In the genomic region with DNA sequence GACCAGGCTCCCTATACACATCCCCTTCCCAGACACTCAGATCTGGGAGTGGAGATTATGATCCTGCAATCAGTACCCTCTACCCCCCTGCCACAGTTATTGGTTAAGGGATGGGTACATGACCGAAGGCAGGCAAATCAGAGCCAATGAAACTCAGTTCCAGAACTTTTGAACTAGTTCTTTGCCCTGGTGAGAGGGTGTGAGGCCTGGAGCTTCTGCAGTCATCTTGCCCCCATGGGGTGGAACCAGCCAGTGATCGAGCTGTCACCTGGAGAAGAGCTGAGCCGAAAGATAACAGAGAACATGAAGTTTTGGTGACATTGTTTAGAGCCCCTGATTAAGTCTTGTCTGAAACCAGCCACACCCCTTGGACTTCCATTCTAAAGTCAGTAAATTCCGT, we compare ENCODE assay signal across 19 cellular contexts.
DNase-seq lines count a peak whose midpoint lies in the region; ATAC-seq, FAIRE-seq and TF ChIP-seq lines count a peak whose summit lies in the region.
"Had no signal": no experiment of that assay in that cellular context is flagged by ENCODE, and none has a peak within 500 bp of the region (broad histone marks: within the 10 kb centered on the region; RNA-seq: fewer than 3 reads in every experiment).

No MANE protein-coding gene starts in this region.

- CTCF ChIA-PET in Calu3 (lab: Charles Lee): interaction anchor here (0.7 kb wide), 1 partner anchor 55 kb away, joined by 8 read pairs; no protein-coding TSS in a partner anchor
- CTCF ChIA-PET in K562 (lab: Yijun Ruan, JAX; ENCODE audit: low intra/inter-chr PET ratio): no interaction called here
- CTCF ChIA-PET in activated CD8-positive, alpha-beta T cell treated with anti-CD3 and anti-CD28 coated beads, Interleukin-2, amount 10 ng/mL, durations not matched to agents 7 days and 5 days (lab: Charles Lee): no interaction called here

- no peak for DNase-seq in Calu3
- DNase-seq in Karpas-422: no peak
- DNase-seq in K562 (ENCODE audit: extremely low read depth in 1 of 4, low spot score in 3 of 4): peak in 2 of 4 experiments; percentile 25 to 41
- DNase-seq in osteoblast (ENCODE audit: insufficient read length, low spot score, missing footprints): no peak
- no peak for DNase-seq in NCI-H1417 treated with DMSO at 0.1 percent for 48 hours (lab: John Stamatoyannopoulos, UW)
- DNase-seq in CD1c-positive myeloid dendritic cell (ENCODE audit: extremely low spot score): no peak
- no peak for DNase-seq in activated CD8-positive, alpha-beta T cell treated with anti-CD3 and anti-CD28 coated beads, Interleukin-2, amount 10 ng/mL, durations not matched to agents 7 days and 5 days
- DNase-seq in mucosa of descending colon: no peak
- DNase-seq: activated CD4-positive, alpha-beta T cell treated with anti-CD3 and anti-CD28 coated beads for 48 hours; activated CD8-positive, alpha-beta memory T cell treated with anti-CD3 and anti-CD28 coated beads, Interleukin-2, amount 50 U/mL, for 48 hours; activated gamma-delta T cell treated with Interleukin-2 at 50 U/mL for 16 hours; caudate nucleus; dorsolateral prefrontal cortex; erythroblast; left colon; NCI-H1417; NCI-H2171 treated with DMSO at 0.1 percent for 48 hours; NCI-H748 treated with DMSO at 0.1 percent for 48 hours had no signal

- peak overlapping the region; percentile 98 for H3K27ac ChIP-seq in Karpas-422 (ENCODE audit: low read length)
- H3K27ac ChIP-seq in K562 (ENCODE audit: extremely low read depth, low read depth, low read length): no peak overlapping the region
- peak overlapping the region; percentile 93 for H3K27ac ChIP-seq in osteoblast (ENCODE audit: low read depth, low read length)
- H3K27ac ChIP-seq: dorsolateral prefrontal cortex had no signal

- 10% methylated on average over 3 of the region's 4 CpGs for WGBS in K562 (ENCODE audit: insufficient coverage, low coverage, missing lambda C conversion rate)

- no peak for TF ChIP-seq RAD21 in K562 (CRISPR knock-in tag; conservative IDR thresholded peaks at IDR 0.05 in 1 of 2, IDR thresholded peaks at IDR 0.05 in 1 of 2)

- H3K4me1 Mint-ChIP-seq in Calu3 (ENCODE audit: low read depth, unreplicated experiment): peaks cover 83% of the 10 kb centered on the region
- peaks cover 33% of the 10 kb centered on the region for H3K4me1 Mint-ChIP-seq in activated CD8-positive, alpha-beta T cell treated with anti-CD3 and anti-CD28 coated beads, Interleukin-2, amount 10 ng/mL, durations not matched to agents 7 days and 5 days (ENCODE audit: low read depth)

- no peaks in the 10 kb centered on the region for H3K9me2 ChIP-seq in Karpas-422 (replicated peaks; ENCODE audit: insufficient read depth, low read length)

- H3K4me3 ChIP-seq in Karpas-422 (ENCODE audit: low read length) (peak overlapping the region; percentile 64), K562 (no peak overlapping the region), osteoblast (ENCODE audit: insufficient read depth, low read length) (no peak overlapping the region), mucosa of descending colon (no peak overlapping the region)
- H3K4me3 ChIP-seq: dorsolateral prefrontal cortex had no signal

- peak overlapping the region; percentile 99 for H3K27ac Mint-ChIP-seq in Calu3 (ENCODE audit: unreplicated experiment)
- H3K27ac Mint-ChIP-seq in activated CD8-positive, alpha-beta T cell treated with anti-CD3 and anti-CD28 coated beads, Interleukin-2, amount 10 ng/mL, durations not matched to agents 7 days and 5 days: no peak overlapping the region

- H3K4me1 ChIP-seq in Karpas-422 (ENCODE audit: low read length) (peaks cover 63% of the 10 kb centered on the region), K562 (replicated peaks in 1 of 2; ENCODE audit: control insufficient read depth in 2 of 2, insufficient read depth in 2 of 2, low read length in 2 of 2) (peaks cover 2 to 24% of the 10 kb centered on the region in 2 experiments; a peak in 4 of 5 replicates), osteoblast (ENCODE audit: insufficient read depth, low read length) (peaks cover 55% of the 10 kb centered on the region), mucosa of descending colon (ENCODE audit: low read depth) (no peaks in the 10 kb centered on the region)

- no peaks in the 10 kb centered on the region for H3K9me3 Mint-ChIP-seq in Calu3 (ENCODE audit: low read depth, unreplicated experiment)
- H3K9me3 Mint-ChIP-seq in activated CD8-positive, alpha-beta T cell treated with anti-CD3 and anti-CD28 coated beads, Interleukin-2, amount 10 ng/mL, durations not matched to agents 7 days and 5 days (ENCODE audit: insufficient read depth): no peaks in the 10 kb centered on the region

- H2AFZ ChIP-seq in Karpas-422 (ENCODE audit: low read length) (no peak overlapping the region), K562 (ENCODE audit: low read depth, low read length) (no peak overlapping the region), osteoblast (ENCODE audit: low read length) (no peak overlapping the region)

- no peak for TF ChIP-seq POLR2A in K562 (conservative IDR thresholded peaks at IDR 0.05)

- ATAC-seq in K562 (peak; percentile 47), mucosa of descending colon (no peak)
- no peak for ATAC-seq in activated CD8-positive, alpha-beta T cell treated with anti-CD3 and anti-CD28 coated beads, Interleukin-2, amount 10 ng/mL, durations not matched to agents 7 days and 5 days

- no peaks in the 10 kb centered on the region for H3K27me3 Mint-ChIP-seq in Calu3 (ENCODE audit: unreplicated experiment)
- peaks cover 24% of the 10 kb centered on the region for H3K27me3 Mint-ChIP-seq in activated CD8-positive, alpha-beta T cell treated with anti-CD3 and anti-CD28 coated beads, Interleukin-2, amount 10 ng/mL, durations not matched to agents 7 days and 5 days (ENCODE audit: low read depth)

- in situ Hi-C loops in K562 (cut with MboI): no loop called here

- H3K4me2 ChIP-seq in Karpas-422 (ENCODE audit: low read depth, low read length, poor library complexity, severe bottlenecking): peak overlapping the region; percentile 80
- H3K4me2 ChIP-seq in K562 (ENCODE audit: insufficient read depth, low read length): peak overlapping the region; percentile 22; the same call in 1 of the 2 replicates
- no peak overlapping the region for H3K4me2 ChIP-seq in osteoblast (ENCODE audit: insufficient read depth, low read length)

- intact Hi-C loops in Calu3 (cut with micrococcal nuclease; ENCODE audit: unreplicated experiment) (no loop called here), K562 (cut with micrococcal nuclease) (no loop called here), mucosa of descending colon (cut with DNase I, micrococcal nuclease) (no loop called here)

- peak overlapping the region; percentile 86 for H3K9ac ChIP-seq in Karpas-422 (ENCODE audit: low read length)
- H3K9ac ChIP-seq in K562 (ENCODE audit: insufficient read depth in 1 of 2, low read depth in 2 of 2, low read length in 2 of 2): no peak overlapping the region

- no peak for TF ChIP-seq EP300 in K562 (IDR thresholded peaks at IDR 0.05; ENCODE audit: low read length)

- POLR2A ChIA-PET in K562 (lab: Yijun Ruan, JAX): no interaction called here
- POLR2A ChIA-PET in activated CD8-positive, alpha-beta T cell treated with anti-CD3 and anti-CD28 coated beads, Interleukin-2, amount 10 ng/mL, durations not matched to agents 7 days and 5 days (lab: Charles Lee): no interaction called here

- H3K36me3 ChIP-seq in Karpas-422 (ENCODE audit: insufficient read depth, low read length) (no peaks in the 10 kb centered on the region), K562 (ENCODE audit: control insufficient read depth, insufficient read depth, low read length) (no peaks in the 10 kb centered on the region), osteoblast (ENCODE audit: insufficient read depth, low read length) (no peaks in the 10 kb centered on the region), mucosa of descending colon (ENCODE audit: low read depth) (no peaks in the 10 kb centered on the region)

- H3K9me3 ChIP-seq in Karpas-422 (ENCODE audit: low read length) (no peaks in the 10 kb centered on the region), K562 (replicated peaks; ENCODE audit: control insufficient read depth, insufficient read depth, low read depth, low read length) (no peaks in the 10 kb centered on the region), osteoblast (ENCODE audit: low read depth, low read length) (no peaks in the 10 kb centered on the region), mucosa of descending colon (no peaks in the 10 kb centered on the region)

- no peaks in the 10 kb centered on the region for H3K27me3 ChIP-seq in Karpas-422 (ENCODE audit: low read length)
- H3K27me3 ChIP-seq in K562 (ENCODE audit: control insufficient read depth in 2 of 2, insufficient read depth in 2 of 2, low read length in 2 of 2): peaks cover 0 to 5% of the 10 kb centered on the region in 2 experiments; a peak in 2 of 5 replicates
- no peaks in the 10 kb centered on the region for H3K27me3 ChIP-seq in osteoblast (ENCODE audit: insufficient read depth, low read length)

- no TSS peak for BruUV-seq in Calu3 (replicated peaks; lab: Mats Ljungman, UMichigan)
- BruUV-seq in K562 (replicated peaks; lab: Mats Ljungman, UMichigan): no TSS peak

- H3K4me3 Mint-ChIP-seq in Calu3 (ENCODE audit: low read depth, unreplicated experiment): no peak overlapping the region
- no peak overlapping the region for H3K4me3 Mint-ChIP-seq in activated CD8-positive, alpha-beta T cell treated with anti-CD3 and anti-CD28 coated beads, Interleukin-2, amount 10 ng/mL, durations not matched to agents 7 days and 5 days

- H3K79me2 ChIP-seq in Karpas-422 (ENCODE audit: low read length): no peaks in the 10 kb centered on the region
- no peaks in the 10 kb centered on the region for H3K79me2 ChIP-seq in K562 (ENCODE audit: control insufficient read depth, insufficient read depth, low read length)
- H3K79me2 ChIP-seq in osteoblast (ENCODE audit: insufficient read depth, low read length): no peaks in the 10 kb centered on the region

- FAIRE-seq in K562 (lab: Jason Lieb, UNC): no peak
- FAIRE-seq: TTC549 had no signal

- H4K20me1 ChIP-seq in Karpas-422 (ENCODE audit: insufficient read depth, low read depth, low read length) (no peaks in the 10 kb centered on the region), K562 (replicated peaks; ENCODE audit: control insufficient read depth, insufficient read depth, low read length) (no peaks in the 10 kb centered on the region), osteoblast (ENCODE audit: insufficient read depth, low read length) (no peaks in the 10 kb centered on the region)

- H3K9me1 ChIP-seq in K562 (ENCODE audit: control insufficient read depth, insufficient read depth, low read length): no peaks in the 10 kb centered on the region

- no peak for TF ChIP-seq CTCF in Calu3 (IDR thresholded peaks at IDR 0.05; ENCODE audit: unreplicated experiment)
- no peak for TF ChIP-seq CTCF in K562 (IDR thresholded peaks at IDR 0.05 in 2 of 3, conservative IDR thresholded peaks at IDR 0.05 in 1 of 3; ENCODE audit: insufficient read depth in 2 of 3, low read depth in 1 of 3, low read length in 3 of 3)
- TF ChIP-seq CTCF in osteoblast (IDR thresholded peaks at IDR 0.05; ENCODE audit: extremely low read depth, low read depth, low read length): no peak
- no peak for TF ChIP-seq CTCF in mucosa of descending colon (IDR thresholded peaks at IDR 0.05)

- H3K36me3 Mint-ChIP-seq in Calu3 (ENCODE audit: insufficient read depth, unreplicated experiment): peaks cover 38% of the 10 kb centered on the region
- H3K36me3 Mint-ChIP-seq in activated CD8-positive, alpha-beta T cell treated with anti-CD3 and anti-CD28 coated beads, Interleukin-2, amount 10 ng/mL, durations not matched to agents 7 days and 5 days (ENCODE audit: low read depth): no peaks in the 10 kb centered on the region
